Comparison of ENCODE assay signal across 1 cellular context in genomic region chr1:175267716-175268416, GRCh38.
A peak's percentile ranks its signal among the peaks of the same experiment; 100 is the strongest.
TF ChIP-seq lines count a peak whose summit lies in the region.

No MANE protein-coding gene starts in this region.

TF ChIP-seq in H1, 55 proteins besides CTCF, POLR2A, EP300 and RAD21:
- TF ChIP-seq CHD7 (IDR thresholded peaks at IDR 0.05; ENCODE audit: insufficient replicate concordance, low read length) (no peak), CEBPB (IDR thresholded peaks at IDR 0.05; ENCODE audit: low read depth, low read length) (0 out of 2 replicates have a peak, but pooled peaks have one; percentile 27)
TF ChIP-seq in H1: peak in this region for 1.
